22 cellular contexts compared by ENCODE assay signal in genomic region chr7:41297167-41297566, GRCh38.
"Had no signal": no experiment of that assay in that cellular context is flagged by ENCODE, and none has a peak within 500 bp of the region (broad histone marks: within the 10 kb centered on the region; RNA-seq: fewer than 3 reads in every experiment).

No MANE protein-coding gene starts in this region.

- H3K36me3 Mint-ChIP-seq: activated naive CD8-positive, alpha-beta T cell treated with anti-CD3 and anti-CD28 coated beads for 36 hours; natural killer cell treated with Interleukin-12 subunit alpha and Interleukin-12 subunit beta and Interleukin-15 and Interleukin-18, amount 100 ng/mL, for 72 hours had no signal

- H3K4me3 Mint-ChIP-seq: activated B cell treated with CpG ODN at 0.5 μM for 24 hours; activated CD4-positive, alpha-beta T cell treated with anti-CD3 and anti-CD28 coated beads for 36 hours; activated naive CD8-positive, alpha-beta T cell treated with anti-CD3 and anti-CD28 coated beads for 36 hours; activated T-cell treated with anti-CD3 and anti-CD28 coated beads, Interleukin-2, amount 50 U/mL, for 24 hours; activated T-helper 17 cell treated with anti-CD3 and anti-CD28 coated beads, Interleukin-2, amount 50 U/mL, for 72 hours; natural killer cell treated with Interleukin-12 subunit alpha and Interleukin-12 subunit beta and Interleukin-15 and Interleukin-18, amount 100 ng/mL, for 72 hours; T-helper 17 cell had no signal

- H3K36me3 ChIP-seq: heart left ventricle, left lung, pancreas, right atrium auricular region had no signal

- H3K27ac Mint-ChIP-seq: activated B cell treated with CpG ODN at 0.5 μM for 24 hours; activated CD4-positive, alpha-beta T cell treated with anti-CD3 and anti-CD28 coated beads for 36 hours; activated naive CD8-positive, alpha-beta T cell treated with anti-CD3 and anti-CD28 coated beads for 36 hours; activated T-cell treated with anti-CD3 and anti-CD28 coated beads, Interleukin-2, amount 50 U/mL, for 24 hours; activated T-helper 17 cell treated with anti-CD3 and anti-CD28 coated beads, Interleukin-2, amount 50 U/mL, for 72 hours; natural killer cell treated with Interleukin-12 subunit alpha and Interleukin-12 subunit beta and Interleukin-15 and Interleukin-18, amount 100 ng/mL, for 72 hours; T-helper 17 cell had no signal

- H3K27ac ChIP-seq: epithelial cell of prostate, heart left ventricle, left lung, pancreas, psoas muscle, right atrium auricular region had no signal

- H3K4me1 ChIP-seq: heart left ventricle, left lung, pancreas, psoas muscle, right atrium auricular region had no signal

- ATAC-seq: activated CD4-positive, alpha-beta T cell treated with anti-CD3 and anti-CD28 coated beads for 36 hours; activated T-helper 17 cell treated with anti-CD3 and anti-CD28 coated beads, Interleukin-2, amount 50 U/mL, for 72 hours; heart left ventricle; left lung; natural killer cell treated with Interleukin-12 subunit alpha and Interleukin-12 subunit beta and Interleukin-15 and Interleukin-18, amount 100 ng/mL, for 72 hours; pancreas; psoas muscle; stimulated activated naive CD8-positive, alpha-beta T cell treated with anti-CD3 and anti-CD28 coated beads, Interleukin-15, Interleukin-2, amounts not matched to agents 100 U/mL and 50 U/mL, for 24 hours; T-helper 17 cell had no signal

- H3K9me3 ChIP-seq: heart left ventricle, left lung, pancreas, psoas muscle, right atrium auricular region had no signal

- H3K27me3 Mint-ChIP-seq: activated B cell treated with CpG ODN at 0.5 μM for 24 hours; activated CD4-positive, alpha-beta T cell treated with anti-CD3 and anti-CD28 coated beads for 36 hours; activated naive CD8-positive, alpha-beta T cell treated with anti-CD3 and anti-CD28 coated beads for 36 hours; activated T-cell treated with anti-CD3 and anti-CD28 coated beads, Interleukin-2, amount 50 U/mL, for 24 hours; activated T-helper 17 cell treated with anti-CD3 and anti-CD28 coated beads, Interleukin-2, amount 50 U/mL, for 72 hours; natural killer cell treated with Interleukin-12 subunit alpha and Interleukin-12 subunit beta and Interleukin-15 and Interleukin-18, amount 100 ng/mL, for 72 hours; T-helper 17 cell had no signal

- H3K4me1 Mint-ChIP-seq: activated B cell treated with CpG ODN at 0.5 μM for 24 hours; activated CD4-positive, alpha-beta T cell treated with anti-CD3 and anti-CD28 coated beads for 36 hours; activated naive CD8-positive, alpha-beta T cell treated with anti-CD3 and anti-CD28 coated beads for 36 hours; activated T-helper 17 cell treated with anti-CD3 and anti-CD28 coated beads, Interleukin-2, amount 50 U/mL, for 72 hours; T-helper 17 cell had no signal

- H3K4me3 ChIP-seq: heart left ventricle, left lung, lung, pancreas, psoas muscle, right atrium auricular region had no signal

- H3K9me3 Mint-ChIP-seq: activated B cell treated with CpG ODN at 0.5 μM for 24 hours had no signal

- H3K27me3 ChIP-seq: heart left ventricle, left lung, pancreas, right atrium auricular region had no signal

- DNase-seq: activated B cell treated with CpG ODN at 0.5 μM for 24 hours; activated CD4-positive, alpha-beta T cell treated with anti-CD3 and anti-CD28 coated beads for 36 hours; activated CD4-positive, alpha-beta T cell treated with anti-CD3 and anti-CD28 coated beads, Interleukin-2, amount 50 U/mL, for 4 hours; activated CD8-positive, alpha-beta memory T cell treated with anti-CD3 and anti-CD28 coated beads for 24 hours; activated CD8-positive, alpha-beta memory T cell treated with anti-CD3 and anti-CD28 coated beads, Interleukin-2, amount 50 U/mL, for 4 hours; activated naive CD8-positive, alpha-beta T cell treated with anti-CD3 and anti-CD28 coated beads for 36 hours; activated T-cell treated with anti-CD3 and anti-CD28 coated beads, Interleukin-2, amount 50 U/mL, for 24 hours; cerebellar nuclear complex; cortex of kidney; heart left ventricle; left lung; midbrain; pancreas; psoas muscle; stimulated activated CD4-positive, alpha-beta T cell treated with anti-CD3 and anti-CD28 coated beads, Interleukin-4, amount 100 ng/mL, for 4 hours; stimulated activated naive CD8-positive, alpha-beta T cell treated with anti-CD3 and anti-CD28 coated beads, Interleukin-15, Interleukin-2, amounts not matched to agents 100 U/mL and 50 U/mL, for 24 hours; T-helper 17 cell had no signal
